In genomic region chr22:30667486-30668305, GRCh38 we compare ENCODE assay signal across 8 cellular contexts. TPM values are rescaled to one million over a fixed set of nuclear protein-coding genes. Genes with fewer than 3 reads are reported as not detected.
DNase-seq lines count a peak whose midpoint lies in the region; ATAC-seq and TF ChIP-seq lines count a peak whose summit lies in the region.

Gene DUSP18, minus strand, starts transcription at chr22:30667875. Its CDS starts 3,872 bp downstream, at chr22:30664003.

- TF ChIP-seq POLR2A in spleen (IDR thresholded peaks at IDR 0.05), result no peak

- H3K27ac ChIP-seq in spleen, result peak within 1 kb of the TSS in 6 of 8 donors; percentile 11 to 82 (median 66)

- H3K9me3 ChIP-seq in spleen, result no peaks in the 10 kb centered on the region

- peaks cover 5 to 27% (median 22%) of the 10 kb centered on the region in 6 donors for H3K4me1 ChIP-seq in spleen

- DNase-seq in AG09309 (ENCODE audit: low read depth) (peak; percentile 32), NCI-H226 (peak; percentile 61), inferior parietal cortex (ENCODE audit: extremely low spot score) (peak; percentile 87), spleen (peak; percentile 98)
- peak; percentile 84 to 92 (median 86) for DNase-seq in activated CD4-positive, CD25-positive, alpha-beta regulatory T cell (lab: John Stamatoyannopoulos, UW)
- peak; percentile 90 for DNase-seq in central memory CD4-positive, alpha-beta T cell

- H3K4me3 ChIP-seq in AG09309 (ENCODE audit: control insufficient read depth, low read depth, low read length) (peak within 1 kb of the TSS; percentile 84), spleen (peak within 1 kb of the TSS; percentile 67 to 86 (median 80))

- ATAC-seq in GM18907 (IDR thresholded peaks at IDR 0.05; ENCODE audit: unreplicated experiment), result peak; percentile 84
- ATAC-seq in HG03175 (IDR thresholded peaks at IDR 0.05; ENCODE audit: unreplicated experiment), result peak; percentile 95

- 0 to 2% (median 0%) methylated on average over 25 to 72 of the region's 72 CpGs for WGBS in spleen, 5 donors

- intact Hi-C loops in spleen (cut with DNase I; ENCODE audit: low total_unique reads), result no loop called here

- TF ChIP-seq CTCF in AG09309 (IDR thresholded peaks at IDR 0.05; ENCODE audit: control insufficient read depth, insufficient read depth, low read depth, low read length, missing control alignments), result peak; percentile 40
- TF ChIP-seq CTCF in spleen (IDR thresholded peaks at IDR 0.05 in 8 of 11, conservative IDR thresholded peaks at IDR 0.05 in 3 of 11), result peak in 8 of 11 experiments; percentile 16 to 61 (median 52)

- H3K27me3 ChIP-seq in spleen (replicated peaks in 1 of 7), result peaks cover 0 to 6% (median 0%) of the 10 kb centered on the region in 7 donors

- H3K36me3 ChIP-seq in spleen, result peaks cover 0 to 22% (median 14%) of the 10 kb centered on the region in 6 donors

RNA-seq across cellular contexts. Expression of gene DUSP18, which starts in this region (rescaled TPM):
- total RNA-seq in spleen, result 10 to 100 TPM in 5 of 7 donors, 1 to 10 TPM in 2; 9.5 to 16.3 (median 12.4) TPM
- polyA plus RNA-seq in spleen, result 1 to 10 TPM; 1.5 to 4.4 (median 2.3) TPM

Comparison
In these comparisons a context has a peak if more than half of its experiments do, and no peak if none do; other contexts are left out.
1. Peak in every context shown above with its lines: DNase-seq, ATAC-seq, H3K4me3 ChIP-seq and H3K27ac ChIP-seq.
2. DNase-seq: peak in every context shown above with its lines; median percentile 98 in spleen; 90 in central memory CD4-positive, alpha-beta T cell; 87 in inferior parietal cortex; 86 in activated CD4-positive, CD25-positive, alpha-beta regulatory T cell; 61 in NCI-H226; 32 in AG09309.